Comparison of ENCODE assay signal across 15 cellular contexts in genomic region chr6:33588894-33589293, GRCh38. TPM values are rescaled to one million over a fixed set of nuclear protein-coding genes. Genes with fewer than 3 reads are reported as not detected.
DNase-seq lines count a peak whose midpoint lies in the region; ATAC-seq and TF ChIP-seq lines count a peak whose summit lies in the region.
"Had no signal": no experiment of that assay in that cellular context is flagged by ENCODE, and none has a peak within 500 bp of the region (broad histone marks: within the 10 kb centered on the region; RNA-seq: fewer than 3 reads in every experiment).

No MANE protein-coding gene starts in this region.

- peaks cover 50% of the 10 kb centered on the region for H3K4me1 Mint-ChIP-seq in endothelial cell (ENCODE audit: unreplicated experiment)

- H3K9me3 ChIP-seq in right cardiac atrium (ENCODE audit: control insufficient read depth, low read length) = no peaks in the 10 kb centered on the region
- no peaks in the 10 kb centered on the region for H3K9me3 ChIP-seq in psoas muscle
- H3K9me3 ChIP-seq: BLaER1 treated with 17β-estradiol and CSF1 and Interleukin-3, amounts not matched to agents 10 nM and 100 nM; uterus had no signal

- no peaks in the 10 kb centered on the region for H3K36me3 ChIP-seq in psoas muscle (ENCODE audit: insufficient read depth in 1 of 2, low read depth in 1 of 2)
- H3K36me3 ChIP-seq in H7 (replicated peaks; ENCODE audit: control insufficient read depth, insufficient read depth, low read length) = no peaks in the 10 kb centered on the region
- H3K36me3 ChIP-seq: BLaER1 treated with 17β-estradiol and CSF1 and Interleukin-3, amounts not matched to agents 10 nM and 100 nM; uterus had no signal

- TF ChIP-seq CTCF in endothelial cell (IDR thresholded peaks at IDR 0.05; ENCODE audit: unreplicated experiment) = no peak
- no peak for TF ChIP-seq CTCF in psoas muscle (IDR thresholded peaks at IDR 0.05)

- peak overlapping the region; percentile 88 for H3K27ac Mint-ChIP-seq in endothelial cell (ENCODE audit: unreplicated experiment)
- H3K27ac Mint-ChIP-seq: activated CD8-positive, alpha-beta T cell treated with anti-CD3 and anti-CD28 coated beads, Interleukin-2, amount 10 ng/mL, durations not matched to agents 7 days and 5 days had no signal

- WGBS in right cardiac atrium = 93% methylated on average over 4 of the region's 4 CpGs
- 87 to 93% (median 87%) methylated on average over 4 of the region's 4 CpGs for WGBS in psoas muscle, 3 donors

- H3K4me1 ChIP-seq in right cardiac atrium (ENCODE audit: control insufficient read depth, insufficient read depth, low read length) (peaks cover 5% of the 10 kb centered on the region), psoas muscle (peaks cover 28% of the 10 kb centered on the region)

- no peaks in the 10 kb centered on the region for H3K9me3 Mint-ChIP-seq in endothelial cell (ENCODE audit: unreplicated experiment)
- H3K9me3 Mint-ChIP-seq: activated naive CD4-positive, alpha-beta T cell treated with anti-CD3 and anti-CD28 coated beads, Interleukin-2, amount 50 U/mL, for 24 hours; activated T-cell treated with anti-CD3 and anti-CD28 coated beads, Interleukin-2, amount 50 U/mL, for 4 hours had no signal

- no peak overlapping the region for H3K4me3 Mint-ChIP-seq in endothelial cell (ENCODE audit: unreplicated experiment)
- H3K4me3 Mint-ChIP-seq: activated CD8-positive, alpha-beta T cell treated with anti-CD3 and anti-CD28 coated beads, Interleukin-2, amount 10 ng/mL, durations not matched to agents 7 days and 5 days; activated naive CD4-positive, alpha-beta T cell treated with anti-CD3 and anti-CD28 coated beads, Interleukin-2, amount 50 U/mL, for 24 hours; activated T-cell treated with anti-CD3 and anti-CD28 coated beads, Interleukin-2, amount 50 U/mL, for 4 hours had no signal

- H3K27me3 ChIP-seq in right cardiac atrium (ENCODE audit: control insufficient read depth, insufficient read depth) (no peaks in the 10 kb centered on the region), psoas muscle (ENCODE audit: insufficient read depth in 3 of 3, low read length in 2 of 3) (no peaks in the 10 kb centered on the region), H7 (ENCODE audit: control insufficient read depth, insufficient read depth, low read length) (no peaks in the 10 kb centered on the region; the same call in 1 of the 2 replicates)
- H3K27me3 ChIP-seq: uterus had no signal

- intact Hi-C loops in right cardiac atrium (cut with DNase I) (loop anchor here (2.0 to 10.0 kb wide), 11 partner anchors 43 to 566 kb away; no protein-coding TSS in a partner anchor), left ventricle myocardium superior (cut with micrococcal nuclease) (loop anchor here (5.0 kb wide), 1 partner anchor 113 kb away; no protein-coding TSS in a partner anchor), psoas muscle (cut with DNase I) (loop anchor here (5.0 to 10.0 kb wide), 5 partner anchors 43 to 566 kb away; no protein-coding TSS in a partner anchor)

- H3K4me3 ChIP-seq in right cardiac atrium (ENCODE audit: low read length) (no peak overlapping the region), psoas muscle (no peak overlapping the region), H7 (ENCODE audit: insufficient read depth, low read depth, low read length) (no peak overlapping the region)
- H3K4me3 ChIP-seq: BLaER1 treated with 17β-estradiol and CSF1 and Interleukin-3, amounts not matched to agents 10 nM and 100 nM; uterus had no signal

- DNase-seq in right cardiac atrium = no peak
- DNase-seq in left ventricle myocardium superior = no peak
- DNase-seq in endothelial cell (ENCODE audit: low spot score) = no peak
- DNase-seq in psoas muscle = no peak
- no peak for DNase-seq in NCI-H1930 (lab: John Stamatoyannopoulos, UW)
- DNase-seq in H7 = no peak
- DNase-seq in HCEC 1CT = no peak
- DNase-seq in islet precursor cell = no peak
- DNase-seq: NCI-H446 treated with DMSO at 0.1 percent for 48 hours had no signal

- H3K36me3 Mint-ChIP-seq in endothelial cell (ENCODE audit: low read depth, unreplicated experiment) = no peaks in the 10 kb centered on the region
- H3K36me3 Mint-ChIP-seq: activated naive CD4-positive, alpha-beta T cell treated with anti-CD3 and anti-CD28 coated beads, Interleukin-2, amount 50 U/mL, for 24 hours had no signal

- ATAC-seq in right cardiac atrium = no peak
- ATAC-seq in left ventricle myocardium superior = no peak
- no peak for ATAC-seq in psoas muscle
- ATAC-seq: activated CD4-positive, CD25-positive, alpha-beta regulatory T cell treated with anti-CD3 and anti-CD28 coated beads, Interleukin-2, amount 50 U/mL, for 24 hours; activated CD8-positive, alpha-beta T cell treated with anti-CD3 and anti-CD28 coated beads, Interleukin-2, amount 10 ng/mL, durations not matched to agents 7 days and 5 days; activated T-cell treated with anti-CD3 and anti-CD28 coated beads, Interleukin-2, amount 50 U/mL, for 4 hours had no signal

- peak overlapping the region; percentile 5 for H3K27ac ChIP-seq in right cardiac atrium (ENCODE audit: low read length)
- H3K27ac ChIP-seq in psoas muscle = peak overlapping the region; percentile 91
- H3K27ac ChIP-seq: BLaER1 treated with 17β-estradiol and CSF1 and Interleukin-3, amounts not matched to agents 10 nM and 100 nM had no signal

- H3K27me3 Mint-ChIP-seq in endothelial cell (ENCODE audit: unreplicated experiment) = peaks cover 8% of the 10 kb centered on the region
- H3K27me3 Mint-ChIP-seq: activated naive CD4-positive, alpha-beta T cell treated with anti-CD3 and anti-CD28 coated beads, Interleukin-2, amount 50 U/mL, for 24 hours had no signal

RNA-seq across cellular contexts. Expression of gene BAK1, which starts 8.8 kb away (rescaled TPM):
- total RNA-seq in right cardiac atrium (10 to 100 TPM; 14.6 to 17.8 (median 16.7) TPM), left ventricle myocardium superior (23.1 TPM), endothelial cell (ENCODE audit: unreplicated experiment) (51.4 TPM), psoas muscle (10 to 100 TPM; 10.3 to 22.1 (median 17.6) TPM)
- polyA plus RNA-seq in right cardiac atrium (17.1 TPM), psoas muscle (10 to 100 TPM; 19.8 to 55.9 (median 55.0) TPM)
- 45.9 and 50.5 TPM in 2 replicates for total RNA-seq in H7 (2014; rRNA removed; shearing (Covaris generic))

RNA-seq across cellular contexts. Expression of gene ITPR3, which starts 32.2 kb away (rescaled TPM):
- total RNA-seq in right cardiac atrium (1 to 10 TPM; 4.7 to 9.1 (median 6.5) TPM), left ventricle myocardium superior (6.1 TPM), endothelial cell (ENCODE audit: unreplicated experiment) (124 TPM), psoas muscle (1 to 10 TPM; 3.1 to 7.4 (median 4.1) TPM)
- polyA plus RNA-seq in right cardiac atrium (5.7 TPM), psoas muscle (1 to 10 TPM; 1.9 to 5.5 (median 2.2) TPM)
- total RNA-seq in H7 (2014; rRNA removed; shearing (Covaris generic)) = 23.4 and 26.0 TPM in 2 replicates
